ENCODE assay signal across 8 cellular contexts in genomic region chr3:46987485-46988401, GRCh38. TPM values are rescaled to one million over a fixed set of nuclear protein-coding genes. Genes with fewer than 3 reads are reported as not detected.
DNase-seq lines count a peak whose midpoint lies in the region; ATAC-seq and TF ChIP-seq lines count a peak whose summit lies in the region.

No MANE protein-coding gene starts in this region.

- peak; percentile 95 for DNase-seq in GM12865 (ENCODE audit: low read depth)
- peak; percentile 21 for DNase-seq in NK-92 (lab: John Stamatoyannopoulos, UW; ENCODE audit: unreplicated experiment)
- peak; percentile 73 for DNase-seq in activated T-cell treated with anti-CD3 and anti-CD28 coated beads for 4 hours
- peak; percentile 74 for DNase-seq in left ventricle myocardium inferior
- DNase-seq in stimulated activated CD4-positive, alpha-beta T cell treated with anti-CD3 and anti-CD28 coated beads, Interleukin-4, amount 100 ng/mL, for 48 hours (ENCODE audit: low read depth in 2 of 2), result peak; percentile 73 to 79
- DNase-seq in amniotic stem cell (lab: John Stamatoyannopoulos, UW), result no peak
- DNase-seq in COLO829 (ENCODE audit: low spot score), result no peak

- no peaks in the 10 kb centered on the region for H3K36me3 ChIP-seq in left ventricle myocardium inferior

- peaks cover 39% of the 10 kb centered on the region for H3K4me1 ChIP-seq in left ventricle myocardium inferior

- intact Hi-C loops in left ventricle myocardium inferior (cut with micrococcal nuclease), result no loop called here

- no peaks in the 10 kb centered on the region for H3K9me3 ChIP-seq in left ventricle myocardium inferior (replicated peaks)

- TF ChIP-seq CTCF in GM12865 (IDR thresholded peaks at IDR 0.05; ENCODE audit: insufficient read depth, low read depth, low read length, missing control alignments) (no peak), left ventricle myocardium inferior (IDR thresholded peaks at IDR 0.05; ENCODE audit: borderline replicate concordance) (no peak)

- ATAC-seq in HG02642 (IDR thresholded peaks at IDR 0.05; ENCODE audit: poor library complexity, unreplicated experiment), result peak; percentile 69

- H3K27ac ChIP-seq in left ventricle myocardium inferior (replicated peaks), result peak overlapping the region; percentile 63

- no peaks in the 10 kb centered on the region for H3K27me3 ChIP-seq in left ventricle myocardium inferior (ENCODE audit: low read depth)

- peak overlapping the region; percentile 47 for H3K4me3 ChIP-seq in GM12865 (ENCODE audit: low read depth, low read length)
- peak overlapping the region; percentile 44 for H3K4me3 ChIP-seq in left ventricle myocardium inferior

RNA-seq across cellular contexts. Expression of gene NBEAL2, which starts 8.3 kb away (rescaled TPM):
- total RNA-seq in left ventricle myocardium inferior, result 12.6 TPM

RNA-seq across cellular contexts. Expression of gene CCDC12, which starts 11.2 kb away (rescaled TPM):
- total RNA-seq in left ventricle myocardium inferior, result 31.0 TPM

Comparison
In these comparisons a context has a peak if more than half of its experiments do, and no peak if none do; other contexts are left out.
1. DNase-seq: peak in GM12865 (single experiment), NK-92 (single experiment), activated T-cell treated with anti-CD3 and anti-CD28 coated beads for 4 hours (single experiment), left ventricle myocardium inferior (single experiment) and stimulated activated CD4-positive, alpha-beta T cell treated with anti-CD3 and anti-CD28 coated beads, Interleukin-4, amount 100 ng/mL, for 48 hours (2 of 2); none in amniotic stem cell (single experiment) and COLO829 (single experiment).